23 cellular contexts compared by ENCODE assay signal in genomic region chr15:70750203-70750869, GRCh38. TPM values are rescaled to one million over a fixed set of nuclear protein-coding genes. Genes with fewer than 3 reads are reported as not detected.
DNase-seq lines count a peak whose midpoint lies in the region; ATAC-seq and TF ChIP-seq lines count a peak whose summit lies in the region.
"Had no signal": no experiment of that assay in that cellular context is flagged by ENCODE, and none has a peak within 500 bp of the region (broad histone marks: within the 10 kb centered on the region; RNA-seq: fewer than 3 reads in every experiment).

No MANE protein-coding gene starts in this region.

- H3K27ac ChIP-seq in right cardiac atrium (ENCODE audit: low read length) (peak overlapping the region; percentile 52), ascending aorta (peak overlapping the region; percentile 47 to 86), muscle layer of duodenum (ENCODE audit: low read length) (peak overlapping the region; percentile 26)
- H3K27ac ChIP-seq: A549 had no signal

- H3K36me3 ChIP-seq in ascending aorta (no peaks in the 10 kb centered on the region), muscle layer of duodenum (ENCODE audit: control insufficient read depth in 1 of 2, insufficient read depth in 2 of 2, low read length in 2 of 2) (no peaks in the 10 kb centered on the region)
- H3K36me3 ChIP-seq: BE2C had no signal

- no peaks in the 10 kb centered on the region for H3K27me3 Mint-ChIP-seq in type B pancreatic cell

- H3K4me1 ChIP-seq in right cardiac atrium (ENCODE audit: control insufficient read depth, insufficient read depth, low read length) (peaks cover 18% of the 10 kb centered on the region), ascending aorta (peaks cover 7 to 43% of the 10 kb centered on the region in 2 donors), muscle layer of duodenum (ENCODE audit: control insufficient read depth in 1 of 2, insufficient read depth in 2 of 2, low read length in 2 of 2) (peaks cover 0 to 5% of the 10 kb centered on the region in 2 donors)
- H3K4me1 ChIP-seq: BE2C had no signal

- no peaks in the 10 kb centered on the region for H3K36me3 Mint-ChIP-seq in type B pancreatic cell
- H3K36me3 Mint-ChIP-seq: CD4-positive, CD25-positive, alpha-beta regulatory T cell had no signal

- no peak overlapping the region for H3K4me3 ChIP-seq in right cardiac atrium (ENCODE audit: low read length)
- no peak overlapping the region for H3K4me3 ChIP-seq in ascending aorta
- H3K4me3 ChIP-seq in muscle layer of duodenum (ENCODE audit: low read depth in 1 of 2, low read length in 2 of 2): no peak overlapping the region
- H3K4me3 ChIP-seq: A549 had no signal

- ATAC-seq in right cardiac atrium: no peak
- no peak for ATAC-seq in Right ventricle myocardium superior (ENCODE audit: poor library complexity)
- ATAC-seq: A549, HepG2 had no signal

- DNase-seq in right cardiac atrium (no peak), Right ventricle myocardium superior (no peak), ascending aorta (ENCODE audit: low spot score in 2 of 2) (no peak), type B pancreatic cell (ENCODE audit: extremely low spot score, unreplicated experiment) (no peak), occipital lobe (lab: John Stamatoyannopoulos, UW) (no peak), iPS-NIHi7 (ENCODE audit: extremely low spot score) (no peak)
- DNase-seq in activated CD4-positive, CD25-positive, alpha-beta regulatory T cell treated with anti-CD3 and anti-CD28 coated beads, Interleukin-2, amount 50 U/mL, for 72 hours: no peak
- DNase-seq: BE2C; CD4-positive, CD25-positive, alpha-beta regulatory T cell; EL; GF-D8; KBM-7; MM.1S; NCI-H1048; NCI-H1417 treated with DMSO at 0.1 percent for 48 hours; NCI-H187; NCI-H446; NCI-H526; OCI-M1; SHP77 had no signal

- H3K4me1 Mint-ChIP-seq in type B pancreatic cell (ENCODE audit: unreplicated experiment): peaks cover 18% of the 10 kb centered on the region
- H3K4me1 Mint-ChIP-seq: CD4-positive, CD25-positive, alpha-beta regulatory T cell had no signal

- no peaks in the 10 kb centered on the region for H3K9me3 Mint-ChIP-seq in type B pancreatic cell

- no peak overlapping the region for H3K4me3 Mint-ChIP-seq in type B pancreatic cell
- H3K4me3 Mint-ChIP-seq: CD4-positive, CD25-positive, alpha-beta regulatory T cell had no signal

- peak overlapping the region; percentile 32 for H3K27ac Mint-ChIP-seq in type B pancreatic cell
- H3K27ac Mint-ChIP-seq: CD4-positive, CD25-positive, alpha-beta regulatory T cell had no signal

- H3K9me3 ChIP-seq in right cardiac atrium (ENCODE audit: control insufficient read depth, low read length) (no peaks in the 10 kb centered on the region), ascending aorta (no peaks in the 10 kb centered on the region), muscle layer of duodenum (ENCODE audit: control insufficient read depth in 1 of 2, low read length in 2 of 2) (no peaks in the 10 kb centered on the region)
- H3K9me3 ChIP-seq: A549, BE2C had no signal

- intact Hi-C loops in right cardiac atrium (cut with DNase I): no loop called here
- intact Hi-C loops in Right ventricle myocardium superior (cut with DNase I): no loop called here
- intact Hi-C loops in ascending aorta (cut with DNase I): no loop called here

- H3K27me3 ChIP-seq in right cardiac atrium (ENCODE audit: control insufficient read depth, insufficient read depth) (no peaks in the 10 kb centered on the region), ascending aorta (no peaks in the 10 kb centered on the region), muscle layer of duodenum (ENCODE audit: low read depth, low read length) (no peaks in the 10 kb centered on the region)

- 87% methylated on average over 8 of the region's 8 CpGs for WGBS in right cardiac atrium

- TF ChIP-seq CTCF in ascending aorta (IDR thresholded peaks at IDR 0.05) (no peak), type B pancreatic cell (conservative IDR thresholded peaks at IDR 0.05) (no peak)

RNA-seq across cellular contexts. Expression of gene UACA, which starts 13.0 kb away (rescaled TPM):
- total RNA-seq in right cardiac atrium (10 to 100 TPM; 29.7 to 61.6 (median 48.5) TPM), Right ventricle myocardium superior (27.9 TPM), ascending aorta (34.0 TPM), type B pancreatic cell (ENCODE audit: low replicate concordance) (31.0 and 36.4 TPM in 2 replicates), occipital lobe (64.3 TPM)
- polyA plus RNA-seq in right cardiac atrium: 28.9 TPM
- total RNA-seq: CD4-positive, CD25-positive, alpha-beta regulatory T cell had no signal
